Comparison of ENCODE assay signal across 1 cellular context in the genomic region with DNA sequence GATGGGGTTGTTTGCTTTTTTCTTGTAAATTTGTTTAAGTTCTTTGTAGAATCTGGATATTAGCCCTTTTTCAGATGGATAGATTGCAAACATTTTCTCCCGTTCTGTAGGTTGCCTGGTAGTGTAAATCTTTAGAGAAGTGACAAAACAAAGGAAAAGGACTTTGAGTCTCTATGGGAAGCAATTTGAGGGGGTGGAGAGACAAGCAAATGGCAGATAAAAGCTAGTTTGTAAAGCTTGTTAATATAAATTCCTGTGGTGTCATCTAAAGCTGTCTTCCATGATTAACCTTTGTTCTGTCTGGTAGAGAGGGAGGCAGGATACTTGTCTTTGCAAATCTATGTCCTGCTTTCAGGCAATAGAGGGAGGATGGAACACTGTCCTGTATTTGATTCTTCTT.
TF ChIP-seq lines count a peak whose summit lies in the region.

No MANE protein-coding gene starts in this region.

TF ChIP-seq in HepG2, 621 proteins besides CTCF, POLR2A, EP300 and RAD21 (continues in another document):
- TF ChIP-seq HNF4G (IDR thresholded peaks at IDR 0.05; ENCODE audit: borderline replicate concordance, low read depth, low read length) (peak; percentile 16; the same call in 1 of the 2 replicates), HNF4G (CRISPR knock-in tag; IDR thresholded peaks at IDR 0.05; ENCODE audit: borderline replicate concordance, low read depth) (no peak), FOXK1 (CRISPR knock-in tag; IDR thresholded peaks at IDR 0.05; ENCODE audit: borderline replicate concordance, low read depth) (no peak), ZNF34 (CRISPR knock-in tag; IDR thresholded peaks at IDR 0.05; ENCODE audit: borderline replicate concordance) (no peak), ZFP82 (CRISPR knock-in tag; IDR thresholded peaks at IDR 0.05; ENCODE audit: borderline replicate concordance) (no peak), JUN (CRISPR knock-in tag; IDR thresholded peaks at IDR 0.05) (no peak), BHLHE40 (IDR thresholded peaks at IDR 0.05; ENCODE audit: low read length) (no peak), MTA1 (CRISPR knock-in tag; IDR thresholded peaks at IDR 0.05; ENCODE audit: borderline replicate concordance) (no peak), FOXK2 (IDR thresholded peaks at IDR 0.05) (no peak), DNMT3B (CRISPR knock-in tag; conservative IDR thresholded peaks at IDR 0.05) (no peak), FOXA3 (CRISPR knock-in tag; IDR thresholded peaks at IDR 0.05) (no peak), PITX1 (CRISPR knock-in tag; IDR thresholded peaks at IDR 0.05) (0 out of 2 replicates have a peak, but pooled peaks have one; percentile 26), SOX6 (IDR thresholded peaks at IDR 0.05) (no peak), SOX6 (CRISPR knock-in tag; IDR thresholded peaks at IDR 0.05) (peak; percentile 68; the same call in 1 of the 2 replicates), SALL1 (CRISPR knock-in tag; IDR thresholded peaks at IDR 0.05) (no peak), MIXL1 (CRISPR knock-in tag; IDR thresholded peaks at IDR 0.05) (0 out of 2 replicates have a peak, but pooled peaks have one; percentile 17), TEAD2 (CRISPR knock-in tag; IDR thresholded peaks at IDR 0.05) (no peak), ZNF496 (CRISPR knock-in tag; IDR thresholded peaks at IDR 0.05; ENCODE audit: insufficient replicate concordance) (no peak), TBX2 (CRISPR knock-in tag; IDR thresholded peaks at IDR 0.05; ENCODE audit: borderline replicate concordance) (no peak), CREM (IDR thresholded peaks at IDR 0.05) (0 out of 2 replicates have a peak, but pooled peaks have one; percentile 22), CREM (CRISPR knock-in tag; IDR thresholded peaks at IDR 0.05) (no peak), STAT5B (CRISPR knock-in tag; IDR thresholded peaks at IDR 0.05) (no peak)
- TF ChIP-seq, protein P1, sequence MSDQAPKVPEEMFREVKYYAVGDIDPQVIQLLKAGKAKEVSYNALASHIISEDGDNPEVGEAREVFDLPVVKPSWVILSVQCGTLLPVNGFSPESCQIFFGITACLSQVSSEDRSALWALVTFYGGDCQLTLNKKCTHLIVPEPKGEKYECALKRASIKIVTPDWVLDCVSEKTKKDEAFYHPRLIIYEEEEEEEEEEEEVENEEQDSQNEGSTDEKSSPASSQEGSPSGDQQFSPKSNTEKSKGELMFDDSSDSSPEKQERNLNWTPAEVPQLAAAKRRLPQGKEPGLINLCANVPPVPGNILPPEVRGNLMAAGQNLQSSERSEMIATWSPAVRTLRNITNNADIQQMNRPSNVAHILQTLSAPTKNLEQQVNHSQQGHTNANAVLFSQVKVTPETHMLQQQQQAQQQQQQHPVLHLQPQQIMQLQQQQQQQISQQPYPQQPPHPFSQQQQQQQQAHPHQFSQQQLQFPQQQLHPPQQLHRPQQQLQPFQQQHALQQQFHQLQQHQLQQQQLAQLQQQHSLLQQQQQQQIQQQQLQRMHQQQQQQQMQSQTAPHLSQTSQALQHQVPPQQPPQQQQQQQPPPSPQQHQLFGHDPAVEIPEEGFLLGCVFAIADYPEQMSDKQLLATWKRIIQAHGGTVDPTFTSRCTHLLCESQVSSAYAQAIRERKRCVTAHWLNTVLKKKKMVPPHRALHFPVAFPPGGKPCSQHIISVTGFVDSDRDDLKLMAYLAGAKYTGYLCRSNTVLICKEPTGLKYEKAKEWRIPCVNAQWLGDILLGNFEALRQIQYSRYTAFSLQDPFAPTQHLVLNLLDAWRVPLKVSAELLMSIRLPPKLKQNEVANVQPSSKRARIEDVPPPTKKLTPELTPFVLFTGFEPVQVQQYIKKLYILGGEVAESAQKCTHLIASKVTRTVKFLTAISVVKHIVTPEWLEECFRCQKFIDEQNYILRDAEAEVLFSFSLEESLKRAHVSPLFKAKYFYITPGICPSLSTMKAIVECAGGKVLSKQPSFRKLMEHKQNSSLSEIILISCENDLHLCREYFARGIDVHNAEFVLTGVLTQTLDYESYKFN (CRISPR knock-in tag; conservative IDR thresholded peaks at IDR 0.05) = peak; percentile 63
- TF ChIP-seq, protein P2, sequence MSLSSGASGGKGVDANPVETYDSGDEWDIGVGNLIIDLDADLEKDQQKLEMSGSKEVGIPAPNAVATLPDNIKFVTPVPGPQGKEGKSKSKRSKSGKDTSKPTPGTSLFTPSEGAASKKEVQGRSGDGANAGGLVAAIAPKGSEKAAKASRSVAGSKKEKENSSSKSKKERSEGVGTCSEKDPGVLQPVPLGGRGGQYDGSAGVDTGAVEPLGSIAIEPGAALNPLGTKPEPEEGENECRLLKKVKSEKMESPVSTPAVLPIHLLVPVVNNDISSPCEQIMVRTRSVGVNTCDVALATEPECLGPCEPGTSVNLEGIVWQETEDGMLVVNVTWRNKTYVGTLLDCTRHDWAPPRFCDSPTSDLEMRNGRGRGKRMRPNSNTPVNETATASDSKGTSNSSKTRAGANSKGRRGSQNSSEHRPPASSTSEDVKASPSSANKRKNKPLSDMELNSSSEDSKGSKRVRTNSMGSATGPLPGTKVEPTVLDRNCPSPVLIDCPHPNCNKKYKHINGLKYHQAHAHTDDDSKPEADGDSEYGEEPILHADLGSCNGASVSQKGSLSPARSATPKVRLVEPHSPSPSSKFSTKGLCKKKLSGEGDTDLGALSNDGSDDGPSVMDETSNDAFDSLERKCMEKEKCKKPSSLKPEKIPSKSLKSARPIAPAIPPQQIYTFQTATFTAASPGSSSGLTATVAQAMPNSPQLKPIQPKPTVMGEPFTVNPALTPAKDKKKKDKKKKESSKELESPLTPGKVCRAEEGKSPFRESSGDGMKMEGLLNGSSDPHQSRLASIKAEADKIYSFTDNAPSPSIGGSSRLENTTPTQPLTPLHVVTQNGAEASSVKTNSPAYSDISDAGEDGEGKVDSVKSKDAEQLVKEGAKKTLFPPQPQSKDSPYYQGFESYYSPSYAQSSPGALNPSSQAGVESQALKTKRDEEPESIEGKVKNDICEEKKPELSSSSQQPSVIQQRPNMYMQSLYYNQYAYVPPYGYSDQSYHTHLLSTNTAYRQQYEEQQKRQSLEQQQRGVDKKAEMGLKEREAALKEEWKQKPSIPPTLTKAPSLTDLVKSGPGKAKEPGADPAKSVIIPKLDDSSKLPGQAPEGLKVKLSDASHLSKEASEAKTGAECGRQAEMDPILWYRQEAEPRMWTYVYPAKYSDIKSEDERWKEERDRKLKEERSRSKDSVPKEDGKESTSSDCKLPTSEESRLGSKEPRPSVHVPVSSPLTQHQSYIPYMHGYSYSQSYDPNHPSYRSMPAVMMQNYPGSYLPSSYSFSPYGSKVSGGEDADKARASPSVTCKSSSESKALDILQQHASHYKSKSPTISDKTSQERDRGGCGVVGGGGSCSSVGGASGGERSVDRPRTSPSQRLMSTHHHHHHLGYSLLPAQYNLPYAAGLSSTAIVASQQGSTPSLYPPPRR (CRISPR knock-in tag; IDR thresholded peaks at IDR 0.05; ENCODE audit: borderline replicate concordance) = peak; percentile 85; the same call in 1 of the 2 replicates
- TF ChIP-seq, protein P3, sequence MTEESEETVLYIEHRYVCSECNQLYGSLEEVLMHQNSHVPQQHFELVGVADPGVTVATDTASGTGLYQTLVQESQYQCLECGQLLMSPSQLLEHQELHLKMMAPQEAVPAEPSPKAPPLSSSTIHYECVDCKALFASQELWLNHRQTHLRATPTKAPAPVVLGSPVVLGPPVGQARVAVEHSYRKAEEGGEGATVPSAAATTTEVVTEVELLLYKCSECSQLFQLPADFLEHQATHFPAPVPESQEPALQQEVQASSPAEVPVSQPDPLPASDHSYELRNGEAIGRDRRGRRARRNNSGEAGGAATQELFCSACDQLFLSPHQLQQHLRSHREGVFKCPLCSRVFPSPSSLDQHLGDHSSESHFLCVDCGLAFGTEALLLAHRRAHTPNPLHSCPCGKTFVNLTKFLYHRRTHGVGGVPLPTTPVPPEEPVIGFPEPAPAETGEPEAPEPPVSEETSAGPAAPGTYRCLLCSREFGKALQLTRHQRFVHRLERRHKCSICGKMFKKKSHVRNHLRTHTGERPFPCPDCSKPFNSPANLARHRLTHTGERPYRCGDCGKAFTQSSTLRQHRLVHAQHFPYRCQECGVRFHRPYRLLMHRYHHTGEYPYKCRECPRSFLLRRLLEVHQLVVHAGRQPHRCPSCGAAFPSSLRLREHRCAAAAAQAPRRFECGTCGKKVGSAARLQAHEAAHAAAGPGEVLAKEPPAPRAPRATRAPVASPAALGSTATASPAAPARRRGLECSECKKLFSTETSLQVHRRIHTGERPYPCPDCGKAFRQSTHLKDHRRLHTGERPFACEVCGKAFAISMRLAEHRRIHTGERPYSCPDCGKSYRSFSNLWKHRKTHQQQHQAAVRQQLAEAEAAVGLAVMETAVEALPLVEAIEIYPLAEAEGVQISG (CRISPR knock-in tag; IDR thresholded peaks at IDR 0.05) = no peak
- TF ChIP-seq, protein P4, sequence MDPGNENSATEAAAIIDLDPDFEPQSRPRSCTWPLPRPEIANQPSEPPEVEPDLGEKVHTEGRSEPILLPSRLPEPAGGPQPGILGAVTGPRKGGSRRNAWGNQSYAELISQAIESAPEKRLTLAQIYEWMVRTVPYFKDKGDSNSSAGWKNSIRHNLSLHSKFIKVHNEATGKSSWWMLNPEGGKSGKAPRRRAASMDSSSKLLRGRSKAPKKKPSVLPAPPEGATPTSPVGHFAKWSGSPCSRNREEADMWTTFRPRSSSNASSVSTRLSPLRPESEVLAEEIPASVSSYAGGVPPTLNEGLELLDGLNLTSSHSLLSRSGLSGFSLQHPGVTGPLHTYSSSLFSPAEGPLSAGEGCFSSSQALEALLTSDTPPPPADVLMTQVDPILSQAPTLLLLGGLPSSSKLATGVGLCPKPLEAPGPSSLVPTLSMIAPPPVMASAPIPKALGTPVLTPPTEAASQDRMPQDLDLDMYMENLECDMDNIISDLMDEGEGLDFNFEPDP (CRISPR knock-in tag; conservative IDR thresholded peaks at IDR 0.05) = no peak
- TF ChIP-seq, protein P5, sequence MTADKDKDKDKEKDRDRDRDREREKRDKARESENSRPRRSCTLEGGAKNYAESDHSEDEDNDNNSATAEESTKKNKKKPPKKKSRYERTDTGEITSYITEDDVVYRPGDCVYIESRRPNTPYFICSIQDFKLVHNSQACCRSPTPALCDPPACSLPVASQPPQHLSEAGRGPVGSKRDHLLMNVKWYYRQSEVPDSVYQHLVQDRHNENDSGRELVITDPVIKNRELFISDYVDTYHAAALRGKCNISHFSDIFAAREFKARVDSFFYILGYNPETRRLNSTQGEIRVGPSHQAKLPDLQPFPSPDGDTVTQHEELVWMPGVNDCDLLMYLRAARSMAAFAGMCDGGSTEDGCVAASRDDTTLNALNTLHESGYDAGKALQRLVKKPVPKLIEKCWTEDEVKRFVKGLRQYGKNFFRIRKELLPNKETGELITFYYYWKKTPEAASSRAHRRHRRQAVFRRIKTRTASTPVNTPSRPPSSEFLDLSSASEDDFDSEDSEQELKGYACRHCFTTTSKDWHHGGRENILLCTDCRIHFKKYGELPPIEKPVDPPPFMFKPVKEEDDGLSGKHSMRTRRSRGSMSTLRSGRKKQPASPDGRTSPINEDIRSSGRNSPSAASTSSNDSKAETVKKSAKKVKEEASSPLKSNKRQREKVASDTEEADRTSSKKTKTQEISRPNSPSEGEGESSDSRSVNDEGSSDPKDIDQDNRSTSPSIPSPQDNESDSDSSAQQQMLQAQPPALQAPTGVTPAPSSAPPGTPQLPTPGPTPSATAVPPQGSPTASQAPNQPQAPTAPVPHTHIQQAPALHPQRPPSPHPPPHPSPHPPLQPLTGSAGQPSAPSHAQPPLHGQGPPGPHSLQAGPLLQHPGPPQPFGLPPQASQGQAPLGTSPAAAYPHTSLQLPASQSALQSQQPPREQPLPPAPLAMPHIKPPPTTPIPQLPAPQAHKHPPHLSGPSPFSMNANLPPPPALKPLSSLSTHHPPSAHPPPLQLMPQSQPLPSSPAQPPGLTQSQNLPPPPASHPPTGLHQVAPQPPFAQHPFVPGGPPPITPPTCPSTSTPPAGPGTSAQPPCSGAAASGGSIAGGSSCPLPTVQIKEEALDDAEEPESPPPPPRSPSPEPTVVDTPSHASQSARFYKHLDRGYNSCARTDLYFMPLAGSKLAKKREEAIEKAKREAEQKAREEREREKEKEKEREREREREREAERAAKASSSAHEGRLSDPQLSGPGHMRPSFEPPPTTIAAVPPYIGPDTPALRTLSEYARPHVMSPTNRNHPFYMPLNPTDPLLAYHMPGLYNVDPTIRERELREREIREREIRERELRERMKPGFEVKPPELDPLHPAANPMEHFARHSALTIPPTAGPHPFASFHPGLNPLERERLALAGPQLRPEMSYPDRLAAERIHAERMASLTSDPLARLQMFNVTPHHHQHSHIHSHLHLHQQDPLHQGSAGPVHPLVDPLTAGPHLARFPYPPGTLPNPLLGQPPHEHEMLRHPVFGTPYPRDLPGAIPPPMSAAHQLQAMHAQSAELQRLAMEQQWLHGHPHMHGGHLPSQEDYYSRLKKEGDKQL (CRISPR knock-in tag; IDR thresholded peaks at IDR 0.05; ENCODE audit: low read depth) = peak; percentile 50; the same call in 1 of the 2 replicates
- TF ChIP-seq, protein P6, sequence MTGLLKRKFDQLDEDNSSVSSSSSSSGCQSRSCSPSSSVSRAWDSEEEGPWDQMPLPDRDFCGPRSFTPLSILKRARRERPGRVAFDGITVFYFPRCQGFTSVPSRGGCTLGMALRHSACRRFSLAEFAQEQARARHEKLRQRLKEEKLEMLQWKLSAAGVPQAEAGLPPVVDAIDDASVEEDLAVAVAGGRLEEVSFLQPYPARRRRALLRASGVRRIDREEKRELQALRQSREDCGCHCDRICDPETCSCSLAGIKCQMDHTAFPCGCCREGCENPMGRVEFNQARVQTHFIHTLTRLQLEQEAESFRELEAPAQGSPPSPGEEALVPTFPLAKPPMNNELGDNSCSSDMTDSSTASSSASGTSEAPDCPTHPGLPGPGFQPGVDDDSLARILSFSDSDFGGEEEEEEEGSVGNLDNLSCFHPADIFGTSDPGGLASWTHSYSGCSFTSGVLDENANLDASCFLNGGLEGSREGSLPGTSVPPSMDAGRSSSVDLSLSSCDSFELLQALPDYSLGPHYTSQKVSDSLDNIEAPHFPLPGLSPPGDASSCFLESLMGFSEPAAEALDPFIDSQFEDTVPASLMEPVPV (CRISPR knock-in tag; IDR thresholded peaks at IDR 0.05) = no peak
- TF ChIP-seq, protein P7, sequence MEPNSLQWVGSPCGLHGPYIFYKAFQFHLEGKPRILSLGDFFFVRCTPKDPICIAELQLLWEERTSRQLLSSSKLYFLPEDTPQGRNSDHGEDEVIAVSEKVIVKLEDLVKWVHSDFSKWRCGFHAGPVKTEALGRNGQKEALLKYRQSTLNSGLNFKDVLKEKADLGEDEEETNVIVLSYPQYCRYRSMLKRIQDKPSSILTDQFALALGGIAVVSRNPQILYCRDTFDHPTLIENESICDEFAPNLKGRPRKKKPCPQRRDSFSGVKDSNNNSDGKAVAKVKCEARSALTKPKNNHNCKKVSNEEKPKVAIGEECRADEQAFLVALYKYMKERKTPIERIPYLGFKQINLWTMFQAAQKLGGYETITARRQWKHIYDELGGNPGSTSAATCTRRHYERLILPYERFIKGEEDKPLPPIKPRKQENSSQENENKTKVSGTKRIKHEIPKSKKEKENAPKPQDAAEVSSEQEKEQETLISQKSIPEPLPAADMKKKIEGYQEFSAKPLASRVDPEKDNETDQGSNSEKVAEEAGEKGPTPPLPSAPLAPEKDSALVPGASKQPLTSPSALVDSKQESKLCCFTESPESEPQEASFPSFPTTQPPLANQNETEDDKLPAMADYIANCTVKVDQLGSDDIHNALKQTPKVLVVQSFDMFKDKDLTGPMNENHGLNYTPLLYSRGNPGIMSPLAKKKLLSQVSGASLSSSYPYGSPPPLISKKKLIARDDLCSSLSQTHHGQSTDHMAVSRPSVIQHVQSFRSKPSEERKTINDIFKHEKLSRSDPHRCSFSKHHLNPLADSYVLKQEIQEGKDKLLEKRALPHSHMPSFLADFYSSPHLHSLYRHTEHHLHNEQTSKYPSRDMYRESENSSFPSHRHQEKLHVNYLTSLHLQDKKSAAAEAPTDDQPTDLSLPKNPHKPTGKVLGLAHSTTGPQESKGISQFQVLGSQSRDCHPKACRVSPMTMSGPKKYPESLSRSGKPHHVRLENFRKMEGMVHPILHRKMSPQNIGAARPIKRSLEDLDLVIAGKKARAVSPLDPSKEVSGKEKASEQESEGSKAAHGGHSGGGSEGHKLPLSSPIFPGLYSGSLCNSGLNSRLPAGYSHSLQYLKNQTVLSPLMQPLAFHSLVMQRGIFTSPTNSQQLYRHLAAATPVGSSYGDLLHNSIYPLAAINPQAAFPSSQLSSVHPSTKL (CRISPR knock-in tag; IDR thresholded peaks at IDR 0.05) = 0 out of 2 replicates have a peak, but pooled peaks have one; percentile 24
